In genomic region chr17:40963838-40964237, GRCh38 we compare ENCODE assay signal across 9 cellular contexts. TPM values are rescaled to one million over a fixed set of nuclear protein-coding genes. Genes with fewer than 3 reads are reported as not detected.
DNase-seq lines count a peak whose midpoint lies in the region; ATAC-seq and TF ChIP-seq lines count a peak whose summit lies in the region.
"Had no signal": no experiment of that assay in that cellular context is flagged by ENCODE, and none has a peak within 500 bp of the region (broad histone marks: within the 10 kb centered on the region; RNA-seq: fewer than 3 reads in every experiment).

No MANE protein-coding gene starts in this region.

- DNase-seq in ELR (ENCODE audit: low read depth) (peak; percentile 44), M059J (ENCODE audit: low read depth) (peak; percentile 22), dermis microvascular lymphatic vessel endothelial cell (ENCODE audit: low read depth in 2 of 2) (peak; percentile 19 to 20), psoas muscle (no peak), Ammon's horn (ENCODE audit: low spot score) (no peak), ecto neural progenitor cell (ENCODE audit: low spot score) (no peak)
- no peak for DNase-seq in stimulated activated CD4-positive, alpha-beta T cell treated with anti-CD3 and anti-CD28 coated beads, Interleukin-15, amount 100 ng/mL, for 24 hours

- WGBS in psoas muscle, 3 donors = 37 to 59% (median 39%) methylated on average over 1 of the region's 1 CpG

- ATAC-seq in psoas muscle (no peak), HG03460 (IDR thresholded peaks at IDR 0.05; ENCODE audit: unreplicated experiment) (no peak)

- H3K9me3 ChIP-seq in psoas muscle = no peaks in the 10 kb centered on the region

- H3K27me3 ChIP-seq in psoas muscle (ENCODE audit: insufficient read depth in 3 of 3, low read length in 2 of 3) = peaks cover 0 to 9% (median 0%) of the 10 kb centered on the region in 3 donors

- H3K4me1 ChIP-seq in psoas muscle = no peaks in the 10 kb centered on the region

- H3K27ac ChIP-seq in psoas muscle = no peak overlapping the region

- TF ChIP-seq CTCF in psoas muscle (IDR thresholded peaks at IDR 0.05) = peak; percentile 49

- H3K4me3 ChIP-seq in psoas muscle = no peak overlapping the region

- H3K36me3 ChIP-seq in psoas muscle (ENCODE audit: insufficient read depth in 1 of 2, low read depth in 1 of 2) = no peaks in the 10 kb centered on the region

- intact Hi-C loops in psoas muscle (cut with DNase I) = no loop called here

RNA-seq across cellular contexts. Expression of gene KRT39, which starts 2.9 kb away (rescaled TPM):
- 0.20 TPM in 1 of 2 replicates, not detected in the other for total RNA-seq in M059J (2014; rRNA removed; shearing (Covaris generic))
- total RNA-seq in dermis microvascular lymphatic vessel endothelial cell (not detected in 2 replicates), psoas muscle (not detected)
- not detected for polyA plus RNA-seq in psoas muscle
- total RNA-seq: LHCN-M2 had no signal

RNA-seq across cellular contexts. Expression of gene KRT40, which starts 20.3 kb away (rescaled TPM):
- not detected in 2 replicates for total RNA-seq in M059J (2014; rRNA removed; shearing (Covaris generic))
- total RNA-seq in dermis microvascular lymphatic vessel endothelial cell (not detected in 2 replicates), psoas muscle (not detected)
- polyA plus RNA-seq in psoas muscle = not detected
- total RNA-seq: LHCN-M2 had no signal

RNA-seq across cellular contexts. Expression of gene KRT23, which starts 26.4 kb away (rescaled TPM):
- not detected in 2 replicates for total RNA-seq in M059J (2014; rRNA removed; shearing (Covaris generic))
- total RNA-seq in dermis microvascular lymphatic vessel endothelial cell = 2.1 TPM in 1 of 2 replicates, not detected in the other
- total RNA-seq in psoas muscle = 1 to 10 TPM in 1 of 4 donors, under 1 TPM in 1, not detected in 2; 0.25 to 1.5 TPM
- polyA plus RNA-seq in psoas muscle = under 1 TPM in 1 of 3 donors, not detected in 2; 0.03 TPM
- total RNA-seq: LHCN-M2 had no signal

RNA-seq across cellular contexts. Expression of gene KRTAP3-3, which starts 30.1 kb away (rescaled TPM):
- 0.22 TPM in 1 of 2 replicates, not detected in the other for total RNA-seq in M059J (2014; rRNA removed; shearing (Covaris generic))
- not detected in 2 replicates for total RNA-seq in dermis microvascular lymphatic vessel endothelial cell
- total RNA-seq in psoas muscle = not detected
- not detected for polyA plus RNA-seq in psoas muscle
- total RNA-seq: LHCN-M2 had no signal

RNA-seq across cellular contexts. Expression of gene KRTAP3-2, which starts 35.9 kb away (rescaled TPM):
- total RNA-seq in M059J (2014; rRNA removed; shearing (Covaris generic)) = not detected in 2 replicates
- not detected in 2 replicates for total RNA-seq in dermis microvascular lymphatic vessel endothelial cell
- total RNA-seq in psoas muscle = not detected
- polyA plus RNA-seq in psoas muscle = not detected
- total RNA-seq: LHCN-M2 had no signal

Comparison
In these comparisons a context has a peak if more than half of its experiments do, and no peak if none do; other contexts are left out.
1. DNase-seq: peak in ELR (single experiment), M059J (single experiment) and dermis microvascular lymphatic vessel endothelial cell (2 of 2); none in psoas muscle (0 of 2), Ammon's horn (single experiment), stimulated activated CD4-positive, alpha-beta T cell treated with anti-CD3 and anti-CD28 coated beads, Interleukin-15, amount 100 ng/mL, for 24 hours (single experiment) and ecto neural progenitor cell (single experiment).